ENCODE assay signal across 27 cellular contexts in genomic region chr14:101991336-101991735, GRCh38. TPM values are rescaled to one million over a fixed set of nuclear protein-coding genes. Genes with fewer than 3 reads are reported as not detected.
A peak's percentile ranks its signal among the peaks of the same experiment; 100 is the strongest.
DNase-seq lines count a peak whose midpoint lies in the region; ATAC-seq and TF ChIP-seq lines count a peak whose summit lies in the region.
"Had no signal": no experiment of that assay in that cellular context is flagged by ENCODE, and none has a peak within 500 bp of the region (broad histone marks: within the 10 kb centered on the region; RNA-seq: fewer than 3 reads in every experiment).

No MANE protein-coding gene starts in this region.

- H2AFZ ChIP-seq in smooth muscle cell (ENCODE audit: low read depth) = no peak overlapping the region
- H2AFZ ChIP-seq: GM23338 had no signal

- ATAC-seq in activated CD8-positive, alpha-beta T cell treated with anti-CD3 and anti-CD28 coated beads, Interleukin-2, amount 10 ng/mL, durations not matched to agents 7 days and 5 days = no peak
- ATAC-seq in activated CD8-positive, alpha-beta T cell treated with anti-CD3 and anti-CD28 coated beads for 36 hours = no peak
- ATAC-seq in HG02884 (IDR thresholded peaks at IDR 0.05; ENCODE audit: unreplicated experiment) = peak; percentile 38
- peak; percentile 24 for ATAC-seq in activated T-helper 17 cell treated with anti-CD3 and anti-CD28 coated beads, Interleukin-2, amount 50 U/mL, for 72 hours (replicated peaks)
- ATAC-seq in HG02970 (IDR thresholded peaks at IDR 0.05; ENCODE audit: low FRiP score, unreplicated experiment) = no peak
- ATAC-seq: GM23338, HepG2, left lung, upper lobe of right lung had no signal

- H3K36me3 ChIP-seq in adrenal gland (replicated peaks in 1 of 2) = peaks cover 0 to 100% of the 10 kb centered on the region in 2 donors
- H3K36me3 ChIP-seq in smooth muscle cell (ENCODE audit: low read depth) = peaks cover 50% of the 10 kb centered on the region

- peak overlapping the region; percentile 12 for H3K27ac Mint-ChIP-seq in activated CD8-positive, alpha-beta T cell treated with anti-CD3 and anti-CD28 coated beads, Interleukin-2, amount 10 ng/mL, durations not matched to agents 7 days and 5 days
- no peak overlapping the region for H3K27ac Mint-ChIP-seq in activated CD8-positive, alpha-beta T cell treated with anti-CD3 and anti-CD28 coated beads for 36 hours
- H3K27ac Mint-ChIP-seq in activated T-helper 17 cell treated with anti-CD3 and anti-CD28 coated beads, Interleukin-2, amount 50 U/mL, for 72 hours = peak overlapping the region; percentile 63
- H3K27ac Mint-ChIP-seq: GM23338 had no signal

- 89 to 95% (median 91%) methylated on average over 7 of the region's 7 CpGs for WGBS in adrenal gland, 4 donors
- 98% methylated on average over 7 of the region's 7 CpGs for WGBS in smooth muscle cell (ENCODE audit: low lambda C conversion rate)

- H3K36me3 Mint-ChIP-seq in activated CD8-positive, alpha-beta T cell treated with anti-CD3 and anti-CD28 coated beads, Interleukin-2, amount 10 ng/mL, durations not matched to agents 7 days and 5 days (ENCODE audit: low read depth) = peaks cover 75% of the 10 kb centered on the region
- peaks cover 62% of the 10 kb centered on the region for H3K36me3 Mint-ChIP-seq in activated CD8-positive, alpha-beta T cell treated with anti-CD3 and anti-CD28 coated beads for 36 hours (ENCODE audit: low read depth)
- peaks cover 96% of the 10 kb centered on the region for H3K36me3 Mint-ChIP-seq in activated T-helper 17 cell treated with anti-CD3 and anti-CD28 coated beads, Interleukin-2, amount 50 U/mL, for 72 hours (ENCODE audit: low read depth)

- H3K4me1 ChIP-seq in adrenal gland (replicated peaks in 1 of 2) (no peaks in the 10 kb centered on the region), smooth muscle cell (ENCODE audit: low read depth) (no peaks in the 10 kb centered on the region)
- H3K4me1 ChIP-seq: colonic mucosa, left lung, upper lobe of right lung had no signal

- CTCF ChIA-PET in activated CD8-positive, alpha-beta T cell treated with anti-CD3 and anti-CD28 coated beads, Interleukin-2, amount 10 ng/mL, durations not matched to agents 7 days and 5 days (lab: Charles Lee) = no interaction called here
- CTCF ChIA-PET in activated CD8-positive, alpha-beta T cell treated with anti-CD3 and anti-CD28 coated beads for 36 hours (lab: Charles Lee) = interaction anchor here (1.2 to 2.2 kb wide), 2 partner anchors 105 to 284 kb away, joined by 5 to 6 read pairs; no protein-coding TSS in a partner anchor

- no peaks in the 10 kb centered on the region for H3K9me3 ChIP-seq in adrenal gland (replicated peaks in 1 of 3)
- H3K9me3 ChIP-seq in smooth muscle cell (replicated peaks; ENCODE audit: low read depth) = no peaks in the 10 kb centered on the region
- H3K9me3 ChIP-seq: colonic mucosa, esophagus muscularis mucosa, left lung, upper lobe of right lung had no signal

- POLR2A ChIA-PET in activated CD8-positive, alpha-beta T cell treated with anti-CD3 and anti-CD28 coated beads, Interleukin-2, amount 10 ng/mL, durations not matched to agents 7 days and 5 days (lab: Charles Lee) = interaction anchor here (0.6 kb wide), 2 partner anchors 23 to 26 kb away, joined by 3 read pairs; no protein-coding TSS in a partner anchor
- POLR2A ChIA-PET in activated CD8-positive, alpha-beta T cell treated with anti-CD3 and anti-CD28 coated beads for 36 hours (lab: Charles Lee) = interaction anchor here (1.1 kb wide), 2 partner anchors 17 to 22 kb away, joined by 3 read pairs; no protein-coding TSS in a partner anchor

- no peak overlapping the region for H3K9ac ChIP-seq in smooth muscle cell (ENCODE audit: low read depth)

- H3K4me1 Mint-ChIP-seq in activated CD8-positive, alpha-beta T cell treated with anti-CD3 and anti-CD28 coated beads, Interleukin-2, amount 10 ng/mL, durations not matched to agents 7 days and 5 days (ENCODE audit: low read depth) = no peaks in the 10 kb centered on the region
- H3K4me1 Mint-ChIP-seq in activated CD8-positive, alpha-beta T cell treated with anti-CD3 and anti-CD28 coated beads for 36 hours (ENCODE audit: low read depth) = peaks cover 4% of the 10 kb centered on the region
- H3K4me1 Mint-ChIP-seq in activated T-helper 17 cell treated with anti-CD3 and anti-CD28 coated beads, Interleukin-2, amount 50 U/mL, for 72 hours = peaks cover 17% of the 10 kb centered on the region
- H3K4me1 Mint-ChIP-seq: GM23338, immature natural killer cell had no signal

- in situ Hi-C loops in GM13977 (cut with MboI; ENCODE audit: low pct_unique_long_range_greater_than_20kb, low sequenced_read_pairs, unreplicated experiment) = no loop called here

- no peak for TF ChIP-seq CTCF in activated CD8-positive, alpha-beta T cell treated with anti-CD3 and anti-CD28 coated beads for 36 hours (IDR thresholded peaks at IDR 0.05)
- no peak for TF ChIP-seq CTCF in GM13977 (IDR thresholded peaks at IDR 0.05; ENCODE audit: extremely low read depth, insufficient read depth, missing control alignments)
- no peak for TF ChIP-seq CTCF in adrenal gland (IDR thresholded peaks at IDR 0.05)
- no peak for TF ChIP-seq CTCF in smooth muscle cell (IDR thresholded peaks at IDR 0.05; ENCODE audit: borderline replicate concordance, insufficient read depth, poor library complexity, severe bottlenecking)

- H3F3A ChIP-seq in smooth muscle cell (ENCODE audit: low read depth) = no peaks in the 10 kb centered on the region

- intact Hi-C loops in activated CD8-positive, alpha-beta T cell treated with anti-CD3 and anti-CD28 coated beads for 36 hours (cut with micrococcal nuclease) = no loop called here
- intact Hi-C loops in adrenal gland (cut with DNase I) = no loop called here

- H3K27me3 ChIP-seq in adrenal gland = no peaks in the 10 kb centered on the region
- H3K27me3 ChIP-seq in smooth muscle cell (ENCODE audit: low read depth) = no peaks in the 10 kb centered on the region
- H3K27me3 ChIP-seq: colonic mucosa, esophagus muscularis mucosa, left lung, upper lobe of right lung had no signal

- H3K4me2 ChIP-seq in smooth muscle cell = no peak overlapping the region
- H3K4me2 ChIP-seq: GM23338 had no signal

- H3K27ac ChIP-seq in adrenal gland = no peak overlapping the region
- H3K27ac ChIP-seq in smooth muscle cell (ENCODE audit: low read depth) = no peak overlapping the region
- H3K27ac ChIP-seq: colonic mucosa, esophagus muscularis mucosa, HL-60, left lung, SK-N-MC, upper lobe of right lung had no signal

- peaks cover 55% of the 10 kb centered on the region for H4K20me1 ChIP-seq in smooth muscle cell (ENCODE audit: low read depth)

- H3K9me3 Mint-ChIP-seq in activated CD8-positive, alpha-beta T cell treated with anti-CD3 and anti-CD28 coated beads, Interleukin-2, amount 10 ng/mL, durations not matched to agents 7 days and 5 days (ENCODE audit: insufficient read depth) = no peaks in the 10 kb centered on the region
- no peaks in the 10 kb centered on the region for H3K9me3 Mint-ChIP-seq in activated CD8-positive, alpha-beta T cell treated with anti-CD3 and anti-CD28 coated beads for 36 hours
- no peaks in the 10 kb centered on the region for H3K9me3 Mint-ChIP-seq in activated T-helper 17 cell treated with anti-CD3 and anti-CD28 coated beads, Interleukin-2, amount 50 U/mL, for 72 hours
- H3K9me3 Mint-ChIP-seq: GM23338, immature natural killer cell had no signal

- no peak for DNase-seq in activated CD8-positive, alpha-beta T cell treated with anti-CD3 and anti-CD28 coated beads, Interleukin-2, amount 10 ng/mL, durations not matched to agents 7 days and 5 days
- no peak for DNase-seq in activated CD8-positive, alpha-beta T cell treated with anti-CD3 and anti-CD28 coated beads for 36 hours
- DNase-seq in GM13977 (ENCODE audit: low spot score) (peak; percentile 60), adrenal gland (no peak), smooth muscle cell (lab: John Stamatoyannopoulos, UW; ENCODE audit: unreplicated experiment) (no peak)
- DNase-seq: activated CD4-positive, alpha-beta T cell treated with anti-CD3 and anti-CD28 coated beads, Interleukin-2, amount 50 U/mL, for 1 hour; activated naive CD4-positive, alpha-beta T cell; AML-193; colonic mucosa; foreskin melanocyte; hippocampal formation; immature natural killer cell; Kasumi-1; left lung; NCI-H1694 treated with DMSO at 0.1 percent for 48 hours; NCI-H526 treated with DMSO at 0.1 percent for 48 hours; stimulated activated CD8-positive, alpha-beta memory T cell treated with anti-CD3 and anti-CD28 coated beads, Interleukin-4, amount 100 ng/mL, for 48 hours; substantia nigra; upper lobe of right lung had no signal

- H3K79me2 ChIP-seq in smooth muscle cell (ENCODE audit: low read depth) = peaks cover 10% of the 10 kb centered on the region

- H3K4me3 Mint-ChIP-seq in activated CD8-positive, alpha-beta T cell treated with anti-CD3 and anti-CD28 coated beads, Interleukin-2, amount 10 ng/mL, durations not matched to agents 7 days and 5 days = no peak overlapping the region
- H3K4me3 Mint-ChIP-seq in activated CD8-positive, alpha-beta T cell treated with anti-CD3 and anti-CD28 coated beads for 36 hours = no peak overlapping the region
- no peak overlapping the region for H3K4me3 Mint-ChIP-seq in activated T-helper 17 cell treated with anti-CD3 and anti-CD28 coated beads, Interleukin-2, amount 50 U/mL, for 72 hours
- H3K4me3 Mint-ChIP-seq: GM23338, immature natural killer cell had no signal

- TF ChIP-seq POLR2A in adrenal gland (IDR thresholded peaks at IDR 0.05) = no peak

- no peak overlapping the region for H3K4me3 ChIP-seq in adrenal gland
- H3K4me3 ChIP-seq in smooth muscle cell = no peak overlapping the region
- H3K4me3 ChIP-seq: colonic mucosa, esophagus muscularis mucosa, GM23338, left lung, SK-N-MC, upper lobe of right lung had no signal

- H3K27me3 Mint-ChIP-seq in activated CD8-positive, alpha-beta T cell treated with anti-CD3 and anti-CD28 coated beads, Interleukin-2, amount 10 ng/mL, durations not matched to agents 7 days and 5 days (ENCODE audit: low read depth) = no peaks in the 10 kb centered on the region
- no peaks in the 10 kb centered on the region for H3K27me3 Mint-ChIP-seq in activated CD8-positive, alpha-beta T cell treated with anti-CD3 and anti-CD28 coated beads for 36 hours
- no peaks in the 10 kb centered on the region for H3K27me3 Mint-ChIP-seq in activated T-helper 17 cell treated with anti-CD3 and anti-CD28 coated beads, Interleukin-2, amount 50 U/mL, for 72 hours

RNA-seq across cellular contexts. Expression of gene DYNC1H1, which starts 27.0 kb away (rescaled TPM):
- 100 to 1,000 TPM; 271 to 274 TPM for total RNA-seq in activated CD8-positive, alpha-beta T cell treated with anti-CD3 and anti-CD28 coated beads, Interleukin-2, amount 10 ng/mL, durations not matched to agents 7 days and 5 days
- total RNA-seq in activated CD8-positive, alpha-beta T cell treated with anti-CD3 and anti-CD28 coated beads for 36 hours = 100 to 1,000 TPM; 291 to 301 TPM
- 100 to 1,000 TPM; 319 to 383 TPM for total RNA-seq in activated T-helper 17 cell treated with anti-CD3 and anti-CD28 coated beads, Interleukin-2, amount 50 U/mL, for 72 hours
- total RNA-seq in adrenal gland (100 to 1,000 TPM; 295 to 509 (median 370) TPM), smooth muscle cell (399 and 408 TPM in 2 replicates)
- polyA plus RNA-seq in adrenal gland (100 to 1,000 TPM; 202 to 337 (median 273) TPM), smooth muscle cell (137 and 172 TPM in 2 replicates)

Comparison
In these comparisons a context has a peak if more than half of its experiments do, and no peak if none do; other contexts are left out.
1. ATAC-seq: peak in HG02884 (single experiment) and activated T-helper 17 cell treated with anti-CD3 and anti-CD28 coated beads, Interleukin-2, amount 50 U/mL, for 72 hours (single experiment); none in activated CD8-positive, alpha-beta T cell treated with anti-CD3 and anti-CD28 coated beads, Interleukin-2, amount 10 ng/mL, durations not matched to agents 7 days and 5 days (single experiment), activated CD8-positive, alpha-beta T cell treated with anti-CD3 and anti-CD28 coated beads for 36 hours (single experiment) and HG02970 (single experiment).